18 cellular contexts compared by ENCODE assay signal in genomic region chr2:160167089-160167488, GRCh38. TPM values are rescaled to one million over a fixed set of nuclear protein-coding genes. Genes with fewer than 3 reads are reported as not detected.
"Had no signal": no experiment of that assay in that cellular context is flagged by ENCODE, and none has a peak within 500 bp of the region (broad histone marks: within the 10 kb centered on the region; RNA-seq: fewer than 3 reads in every experiment).

No MANE protein-coding gene starts in this region.

- H3K4me3 ChIP-seq: colonic mucosa, esophagus squamous epithelium, mucosa of descending colon, psoas muscle, sigmoid colon had no signal

- H3K9me3 ChIP-seq: colonic mucosa, esophagus squamous epithelium, mucosa of descending colon, psoas muscle, sigmoid colon had no signal

- H3K9me3 Mint-ChIP-seq: immature natural killer cell, natural killer cell had no signal

- H3K4me1 ChIP-seq: colonic mucosa, esophagus squamous epithelium, foreskin keratinocyte, psoas muscle, sigmoid colon had no signal

- H3K36me3 Mint-ChIP-seq: immature natural killer cell, natural killer cell had no signal

- H3K4me1 Mint-ChIP-seq: immature natural killer cell, natural killer cell had no signal

- ATAC-seq: foreskin keratinocyte, left cardiac atrium, left ventricle myocardium superior, mucosa of descending colon, natural killer cell, psoas muscle had no signal

- H3K4me3 Mint-ChIP-seq: immature natural killer cell, natural killer cell had no signal

- H3K27ac ChIP-seq: colonic mucosa, esophagus squamous epithelium, foreskin keratinocyte, psoas muscle, sigmoid colon had no signal

- H3K27me3 ChIP-seq: colonic mucosa, esophagus squamous epithelium, foreskin keratinocyte, sigmoid colon had no signal

- H3K36me3 ChIP-seq: colonic mucosa, sigmoid colon had no signal

- DNase-seq: colonic mucosa; dermis blood vessel endothelial cell; esophagus squamous epithelium; foreskin keratinocyte; immature natural killer cell; left cardiac atrium; left ventricle myocardium superior; mucosa of descending colon; natural killer cell; psoas muscle; sigmoid colon; small intestine; stimulated activated CD4-positive, alpha-beta T cell treated with anti-CD3 and anti-CD28 coated beads, Interleukin-12 subunit alpha, Interleukin-12 subunit beta, amount 100 ng/mL, for 4 hours; stimulated activated naive CD4-positive, alpha-beta T cell treated with Interleukin-2 at 50 U/mL for 16 hours; trophoblast cell had no signal

- H3K27ac Mint-ChIP-seq: immature natural killer cell, natural killer cell had no signal

RNA-seq across cellular contexts. Expression of gene ITGB6, which starts 33.0 kb away (rescaled TPM):
- total RNA-seq: lung microvascular endothelial cell, mesenteric fat pad, natural killer cell, omental fat pad, sigmoid colon had no signal
- polyA plus RNA-seq: immature natural killer cell had no signal
